Comparison of ENCODE assay signal across 1 cellular context in the genomic region with DNA sequence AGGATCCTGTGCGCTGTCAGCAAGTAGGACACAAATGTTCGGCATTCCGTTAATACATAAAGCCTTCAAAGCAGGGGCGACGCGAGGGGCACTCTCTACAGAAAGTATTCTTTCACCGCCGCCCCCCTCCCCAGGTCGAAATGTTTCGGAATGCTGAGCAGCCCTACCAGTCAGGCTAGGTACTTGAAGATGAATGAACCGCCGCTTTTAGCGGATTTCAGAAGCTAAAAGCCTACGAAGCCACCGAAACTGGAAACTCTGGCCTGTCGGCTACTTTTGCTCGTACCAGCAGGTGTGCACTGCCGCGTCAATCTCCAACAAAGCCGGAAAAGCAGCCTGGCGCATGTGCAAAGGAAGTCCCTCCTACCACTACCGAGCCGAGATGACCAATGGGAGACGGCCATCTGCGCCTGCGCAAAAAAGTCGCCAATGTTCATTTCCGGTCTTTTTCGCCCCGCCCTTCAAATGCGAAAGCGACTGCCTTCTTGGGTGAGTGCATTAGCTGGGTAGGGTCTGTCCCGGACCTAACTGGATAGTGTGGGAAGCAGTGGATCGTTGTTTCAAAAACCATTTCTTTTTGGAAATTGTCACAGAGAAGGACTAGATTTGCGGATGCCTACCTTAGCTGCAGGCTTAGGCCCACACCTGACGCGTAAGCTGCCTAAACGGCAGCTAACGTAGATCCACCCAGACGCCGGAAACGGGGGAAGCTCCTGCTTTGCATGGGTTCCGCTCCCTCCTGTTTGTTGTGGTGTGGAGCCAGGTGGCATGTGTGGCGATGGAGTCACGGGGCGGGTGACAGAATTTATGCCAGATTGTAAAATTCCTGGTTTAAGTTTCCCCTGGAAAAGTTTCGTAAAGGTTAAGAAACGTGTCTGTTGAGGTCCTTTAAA.
TF ChIP-seq lines count a peak whose summit lies in the region.

A gene (minus strand): TSS at position 301 of the 893 bp plus-strand sequence. CDS start 534 bp downstream, outside the sequence.

TF ChIP-seq in GM12878, 131 proteins besides CTCF, POLR2A, EP300 and RAD21 (continued from another document and continues in another):
- TF ChIP-seq, protein P1, sequence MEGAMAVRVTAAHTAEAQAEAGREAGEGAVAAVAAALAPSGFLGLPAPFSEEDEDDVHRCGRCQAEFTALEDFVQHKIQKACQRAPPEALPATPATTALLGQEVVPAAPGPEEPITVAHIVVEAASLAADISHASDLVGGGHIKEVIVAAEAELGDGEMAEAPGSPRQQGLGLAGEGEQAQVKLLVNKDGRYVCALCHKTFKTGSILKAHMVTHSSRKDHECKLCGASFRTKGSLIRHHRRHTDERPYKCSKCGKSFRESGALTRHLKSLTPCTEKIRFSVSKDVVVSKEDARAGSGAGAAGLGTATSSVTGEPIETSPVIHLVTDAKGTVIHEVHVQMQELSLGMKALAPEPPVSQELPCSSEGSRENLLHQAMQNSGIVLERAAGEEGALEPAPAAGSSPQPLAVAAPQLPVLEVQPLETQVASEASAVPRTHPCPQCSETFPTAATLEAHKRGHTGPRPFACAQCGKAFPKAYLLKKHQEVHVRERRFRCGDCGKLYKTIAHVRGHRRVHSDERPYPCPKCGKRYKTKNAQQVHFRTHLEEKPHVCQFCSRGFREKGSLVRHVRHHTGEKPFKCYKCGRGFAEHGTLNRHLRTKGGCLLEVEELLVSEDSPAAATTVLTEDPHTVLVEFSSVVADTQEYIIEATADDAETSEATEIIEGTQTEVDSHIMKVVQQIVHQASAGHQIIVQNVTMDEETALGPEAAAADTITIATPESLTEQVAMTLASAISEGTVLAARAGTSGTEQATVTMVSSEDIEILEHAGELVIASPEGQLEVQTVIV (IDR thresholded peaks at IDR 0.05; ENCODE audit: borderline replicate concordance, partially characterized antibody), result peak; percentile 68
- TF ChIP-seq SIX5 (IDR thresholded peaks at IDR 0.05; ENCODE audit: low read depth, low read length, severe bottlenecking) (peak; percentile 25), RELA (IDR thresholded peaks at IDR 0.05; ENCODE audit: borderline replicate concordance, partially characterized antibody) (peak; percentile 64), FOS (IDR thresholded peaks at IDR 0.05; ENCODE audit: borderline replicate concordance, extremely low read depth, insufficient read length) (no peak), TCF3 (IDR thresholded peaks at IDR 0.05; ENCODE audit: borderline replicate concordance, insufficient read depth, low read depth, low read length) (peak; percentile 86; the same call in 1 of the 2 replicates), JUNB (IDR thresholded peaks at IDR 0.05) (no peak), RCOR1 (conservative IDR thresholded peaks at IDR 0.05; ENCODE audit: low read depth, low read length) (peak; percentile 74; the same call in 1 of the 2 replicates), CHD4 (IDR thresholded peaks at IDR 0.05) (no peak), STAT1 (conservative IDR thresholded peaks at IDR 0.05) (peak; percentile 92; the same call in 1 of the 2 replicates), RFX5 (IDR thresholded peaks at IDR 0.05; ENCODE audit: low read depth, low read length) (no peak; the same call in 1 of the 2 replicates), CREM (IDR thresholded peaks at IDR 0.05; ENCODE audit: low read depth) (peak; percentile 58; the same call in 1 of the 2 replicates), SMARCA5 (IDR thresholded peaks at IDR 0.05) (0 out of 2 replicates have a peak, but pooled peaks have one; percentile 15), NRF1 (conservative IDR thresholded peaks at IDR 0.05; ENCODE audit: low read depth, low read length) (peak; percentile 92), RUNX3 (IDR thresholded peaks at IDR 0.05; ENCODE audit: low read length) (peak; percentile 87), EZH2 (IDR thresholded peaks at IDR 0.05; ENCODE audit: borderline replicate concordance, control insufficient read depth, low read depth, low read length) (no peak), SREBF1 (IDR thresholded peaks at IDR 0.05; ENCODE audit: low read length) (0 out of 2 replicates have a peak, but pooled peaks have one; percentile 14), ZSCAN29 (IDR thresholded peaks at IDR 0.05) (no peak), IKZF1 (conservative IDR thresholded peaks at IDR 0.05) (peak; percentile 81), POU2F2 (IDR thresholded peaks at IDR 0.05; ENCODE audit: borderline replicate concordance, low read depth, low read length) (peak; percentile 99), NR2F1 (conservative IDR thresholded peaks at IDR 0.05) (no peak), CHD1 (IDR thresholded peaks at IDR 0.05; ENCODE audit: low read depth, low read length) (peak; percentile 61; the same call in 1 of the 2 replicates), ETV6 (conservative IDR thresholded peaks at IDR 0.05 in 1 of 2, IDR thresholded peaks at IDR 0.05 in 1 of 2; ENCODE audit: borderline replicate concordance in 1 of 2, low read depth in 1 of 2) (no peak; a peak in 3 of 4 replicates), ZBED1 (IDR thresholded peaks at IDR 0.05; ENCODE audit: borderline replicate concordance) (peak; percentile 59; the same call in 1 of the 2 replicates), FOXM1 (IDR thresholded peaks at IDR 0.05; ENCODE audit: low read depth, low read length) (peak; percentile 59), RAD51 (IDR thresholded peaks at IDR 0.05) (peak; percentile 84)
- TF ChIP-seq, protein P2, sequence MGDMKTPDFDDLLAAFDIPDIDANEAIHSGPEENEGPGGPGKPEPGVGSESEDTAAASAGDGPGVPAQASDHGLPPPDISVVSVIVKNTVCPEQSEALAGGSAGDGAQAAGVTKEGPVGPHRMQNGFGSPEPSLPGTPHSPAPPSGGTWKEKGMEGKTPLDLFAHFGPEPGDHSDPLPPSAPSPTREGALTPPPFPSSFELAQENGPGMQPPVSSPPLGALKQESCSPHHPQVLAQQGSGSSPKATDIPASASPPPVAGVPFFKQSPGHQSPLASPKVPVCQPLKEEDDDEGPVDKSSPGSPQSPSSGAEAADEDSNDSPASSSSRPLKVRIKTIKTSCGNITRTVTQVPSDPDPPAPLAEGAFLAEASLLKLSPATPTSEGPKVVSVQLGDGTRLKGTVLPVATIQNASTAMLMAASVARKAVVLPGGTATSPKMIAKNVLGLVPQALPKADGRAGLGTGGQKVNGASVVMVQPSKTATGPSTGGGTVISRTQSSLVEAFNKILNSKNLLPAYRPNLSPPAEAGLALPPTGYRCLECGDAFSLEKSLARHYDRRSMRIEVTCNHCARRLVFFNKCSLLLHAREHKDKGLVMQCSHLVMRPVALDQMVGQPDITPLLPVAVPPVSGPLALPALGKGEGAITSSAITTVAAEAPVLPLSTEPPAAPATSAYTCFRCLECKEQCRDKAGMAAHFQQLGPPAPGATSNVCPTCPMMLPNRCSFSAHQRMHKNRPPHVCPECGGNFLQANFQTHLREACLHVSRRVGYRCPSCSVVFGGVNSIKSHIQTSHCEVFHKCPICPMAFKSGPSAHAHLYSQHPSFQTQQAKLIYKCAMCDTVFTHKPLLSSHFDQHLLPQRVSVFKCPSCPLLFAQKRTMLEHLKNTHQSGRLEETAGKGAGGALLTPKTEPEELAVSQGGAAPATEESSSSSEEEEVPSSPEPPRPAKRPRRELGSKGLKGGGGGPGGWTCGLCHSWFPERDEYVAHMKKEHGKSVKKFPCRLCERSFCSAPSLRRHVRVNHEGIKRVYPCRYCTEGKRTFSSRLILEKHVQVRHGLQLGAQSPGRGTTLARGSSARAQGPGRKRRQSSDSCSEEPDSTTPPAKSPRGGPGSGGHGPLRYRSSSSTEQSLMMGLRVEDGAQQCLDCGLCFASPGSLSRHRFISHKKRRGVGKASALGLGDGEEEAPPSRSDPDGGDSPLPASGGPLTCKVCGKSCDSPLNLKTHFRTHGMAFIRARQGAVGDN (IDR thresholded peaks at IDR 0.05), result peak; percentile 90
- TF ChIP-seq, protein P3, sequence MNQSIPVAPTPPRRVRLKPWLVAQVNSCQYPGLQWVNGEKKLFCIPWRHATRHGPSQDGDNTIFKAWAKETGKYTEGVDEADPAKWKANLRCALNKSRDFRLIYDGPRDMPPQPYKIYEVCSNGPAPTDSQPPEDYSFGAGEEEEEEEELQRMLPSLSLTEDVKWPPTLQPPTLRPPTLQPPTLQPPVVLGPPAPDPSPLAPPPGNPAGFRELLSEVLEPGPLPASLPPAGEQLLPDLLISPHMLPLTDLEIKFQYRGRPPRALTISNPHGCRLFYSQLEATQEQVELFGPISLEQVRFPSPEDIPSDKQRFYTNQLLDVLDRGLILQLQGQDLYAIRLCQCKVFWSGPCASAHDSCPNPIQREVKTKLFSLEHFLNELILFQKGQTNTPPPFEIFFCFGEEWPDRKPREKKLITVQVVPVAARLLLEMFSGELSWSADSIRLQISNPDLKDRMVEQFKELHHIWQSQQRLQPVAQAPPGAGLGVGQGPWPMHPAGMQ (IDR thresholded peaks at IDR 0.05; ENCODE audit: borderline replicate concordance), result no peak
- TF ChIP-seq, protein P4, sequence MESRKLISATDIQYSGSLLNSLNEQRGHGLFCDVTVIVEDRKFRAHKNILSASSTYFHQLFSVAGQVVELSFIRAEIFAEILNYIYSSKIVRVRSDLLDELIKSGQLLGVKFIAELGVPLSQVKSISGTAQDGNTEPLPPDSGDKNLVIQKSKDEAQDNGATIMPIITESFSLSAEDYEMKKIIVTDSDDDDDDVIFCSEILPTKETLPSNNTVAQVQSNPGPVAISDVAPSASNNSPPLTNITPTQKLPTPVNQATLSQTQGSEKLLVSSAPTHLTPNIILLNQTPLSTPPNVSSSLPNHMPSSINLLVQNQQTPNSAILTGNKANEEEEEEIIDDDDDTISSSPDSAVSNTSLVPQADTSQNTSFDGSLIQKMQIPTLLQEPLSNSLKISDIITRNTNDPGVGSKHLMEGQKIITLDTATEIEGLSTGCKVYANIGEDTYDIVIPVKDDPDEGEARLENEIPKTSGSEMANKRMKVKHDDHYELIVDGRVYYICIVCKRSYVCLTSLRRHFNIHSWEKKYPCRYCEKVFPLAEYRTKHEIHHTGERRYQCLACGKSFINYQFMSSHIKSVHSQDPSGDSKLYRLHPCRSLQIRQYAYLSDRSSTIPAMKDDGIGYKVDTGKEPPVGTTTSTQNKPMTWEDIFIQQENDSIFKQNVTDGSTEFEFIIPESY (IDR thresholded peaks at IDR 0.05), result no peak
- TF ChIP-seq, protein P5, sequence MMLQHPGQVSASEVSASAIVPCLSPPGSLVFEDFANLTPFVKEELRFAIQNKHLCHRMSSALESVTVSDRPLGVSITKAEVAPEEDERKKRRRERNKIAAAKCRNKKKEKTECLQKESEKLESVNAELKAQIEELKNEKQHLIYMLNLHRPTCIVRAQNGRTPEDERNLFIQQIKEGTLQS (IDR thresholded peaks at IDR 0.05; ENCODE audit: borderline replicate concordance, extremely low read depth, low read depth, low read length), result no peak
- TF ChIP-seq, protein P6, sequence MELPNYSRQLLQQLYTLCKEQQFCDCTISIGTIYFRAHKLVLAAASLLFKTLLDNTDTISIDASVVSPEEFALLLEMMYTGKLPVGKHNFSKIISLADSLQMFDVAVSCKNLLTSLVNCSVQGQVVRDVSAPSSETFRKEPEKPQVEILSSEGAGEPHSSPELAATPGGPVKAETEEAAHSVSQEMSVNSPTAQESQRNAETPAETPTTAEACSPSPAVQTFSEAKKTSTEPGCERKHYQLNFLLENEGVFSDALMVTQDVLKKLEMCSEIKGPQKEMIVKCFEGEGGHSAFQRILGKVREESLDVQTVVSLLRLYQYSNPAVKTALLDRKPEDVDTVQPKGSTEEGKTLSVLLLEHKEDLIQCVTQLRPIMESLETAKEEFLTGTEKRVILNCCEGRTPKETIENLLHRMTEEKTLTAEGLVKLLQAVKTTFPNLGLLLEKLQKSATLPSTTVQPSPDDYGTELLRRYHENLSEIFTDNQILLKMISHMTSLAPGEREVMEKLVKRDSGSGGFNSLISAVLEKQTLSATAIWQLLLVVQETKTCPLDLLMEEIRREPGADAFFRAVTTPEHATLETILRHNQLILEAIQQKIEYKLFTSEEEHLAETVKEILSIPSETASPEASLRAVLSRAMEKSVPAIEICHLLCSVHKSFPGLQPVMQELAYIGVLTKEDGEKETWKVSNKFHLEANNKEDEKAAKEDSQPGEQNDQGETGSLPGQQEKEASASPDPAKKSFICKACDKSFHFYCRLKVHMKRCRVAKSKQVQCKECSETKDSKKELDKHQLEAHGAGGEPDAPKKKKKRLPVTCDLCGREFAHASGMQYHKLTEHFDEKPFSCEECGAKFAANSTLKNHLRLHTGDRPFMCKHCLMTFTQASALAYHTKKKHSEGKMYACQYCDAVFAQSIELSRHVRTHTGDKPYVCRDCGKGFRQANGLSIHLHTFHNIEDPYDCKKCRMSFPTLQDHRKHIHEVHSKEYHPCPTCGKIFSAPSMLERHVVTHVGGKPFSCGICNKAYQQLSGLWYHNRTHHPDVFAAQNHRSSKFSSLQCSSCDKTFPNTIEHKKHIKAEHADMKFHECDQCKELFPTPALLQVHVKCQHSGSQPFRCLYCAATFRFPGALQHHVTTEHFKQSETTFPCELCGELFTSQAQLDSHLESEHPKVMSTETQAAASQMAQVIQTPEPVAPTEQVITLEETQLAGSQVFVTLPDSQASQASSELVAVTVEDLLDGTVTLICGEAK (IDR thresholded peaks at IDR 0.05; ENCODE audit: borderline replicate concordance), result peak; percentile 91
- TF ChIP-seq, protein P7, sequence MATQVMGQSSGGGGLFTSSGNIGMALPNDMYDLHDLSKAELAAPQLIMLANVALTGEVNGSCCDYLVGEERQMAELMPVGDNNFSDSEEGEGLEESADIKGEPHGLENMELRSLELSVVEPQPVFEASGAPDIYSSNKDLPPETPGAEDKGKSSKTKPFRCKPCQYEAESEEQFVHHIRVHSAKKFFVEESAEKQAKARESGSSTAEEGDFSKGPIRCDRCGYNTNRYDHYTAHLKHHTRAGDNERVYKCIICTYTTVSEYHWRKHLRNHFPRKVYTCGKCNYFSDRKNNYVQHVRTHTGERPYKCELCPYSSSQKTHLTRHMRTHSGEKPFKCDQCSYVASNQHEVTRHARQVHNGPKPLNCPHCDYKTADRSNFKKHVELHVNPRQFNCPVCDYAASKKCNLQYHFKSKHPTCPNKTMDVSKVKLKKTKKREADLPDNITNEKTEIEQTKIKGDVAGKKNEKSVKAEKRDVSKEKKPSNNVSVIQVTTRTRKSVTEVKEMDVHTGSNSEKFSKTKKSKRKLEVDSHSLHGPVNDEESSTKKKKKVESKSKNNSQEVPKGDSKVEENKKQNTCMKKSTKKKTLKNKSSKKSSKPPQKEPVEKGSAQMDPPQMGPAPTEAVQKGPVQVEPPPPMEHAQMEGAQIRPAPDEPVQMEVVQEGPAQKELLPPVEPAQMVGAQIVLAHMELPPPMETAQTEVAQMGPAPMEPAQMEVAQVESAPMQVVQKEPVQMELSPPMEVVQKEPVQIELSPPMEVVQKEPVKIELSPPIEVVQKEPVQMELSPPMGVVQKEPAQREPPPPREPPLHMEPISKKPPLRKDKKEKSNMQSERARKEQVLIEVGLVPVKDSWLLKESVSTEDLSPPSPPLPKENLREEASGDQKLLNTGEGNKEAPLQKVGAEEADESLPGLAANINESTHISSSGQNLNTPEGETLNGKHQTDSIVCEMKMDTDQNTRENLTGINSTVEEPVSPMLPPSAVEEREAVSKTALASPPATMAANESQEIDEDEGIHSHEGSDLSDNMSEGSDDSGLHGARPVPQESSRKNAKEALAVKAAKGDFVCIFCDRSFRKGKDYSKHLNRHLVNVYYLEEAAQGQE (IDR thresholded peaks at IDR 0.05; ENCODE audit: low read depth, low read length), result no peak
- TF ChIP-seq, protein P8, sequence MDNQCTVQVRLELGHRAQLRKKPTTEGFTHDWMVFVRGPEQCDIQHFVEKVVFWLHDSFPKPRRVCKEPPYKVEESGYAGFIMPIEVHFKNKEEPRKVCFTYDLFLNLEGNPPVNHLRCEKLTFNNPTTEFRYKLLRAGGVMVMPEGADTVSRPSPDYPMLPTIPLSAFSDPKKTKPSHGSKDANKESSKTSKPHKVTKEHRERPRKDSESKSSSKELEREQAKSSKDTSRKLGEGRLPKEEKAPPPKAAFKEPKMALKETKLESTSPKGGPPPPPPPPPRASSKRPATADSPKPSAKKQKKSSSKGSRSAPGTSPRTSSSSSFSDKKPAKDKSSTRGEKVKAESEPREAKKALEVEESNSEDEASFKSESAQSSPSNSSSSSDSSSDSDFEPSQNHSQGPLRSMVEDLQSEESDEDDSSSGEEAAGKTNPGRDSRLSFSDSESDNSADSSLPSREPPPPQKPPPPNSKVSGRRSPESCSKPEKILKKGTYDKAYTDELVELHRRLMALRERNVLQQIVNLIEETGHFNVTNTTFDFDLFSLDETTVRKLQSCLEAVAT (IDR thresholded peaks at IDR 0.05), result peak; percentile 59; the same call in 1 of the 2 replicates
